In genomic region chr10:18616337-18616736, GRCh38 we compare ENCODE assay signal across 1 cellular context.
TF ChIP-seq lines count a peak whose summit lies in the region.

No MANE protein-coding gene starts in this region.

TF ChIP-seq in SK-N-SH, 30 proteins besides CTCF, POLR2A, EP300 and RAD21 (continued from another document):
- TF ChIP-seq PBX3 (IDR thresholded peaks at IDR 0.05), result no peak
- TF ChIP-seq USF2 (IDR thresholded peaks at IDR 0.05; ENCODE audit: borderline replicate concordance, low read depth, low read length), result no peak
- TF ChIP-seq ZBTB33 (IDR thresholded peaks at IDR 0.05; ENCODE audit: borderline replicate concordance, low read depth), result no peak
- TF ChIP-seq NFIC (IDR thresholded peaks at IDR 0.05; ENCODE audit: borderline replicate concordance), result no peak
- TF ChIP-seq JUND (IDR thresholded peaks at IDR 0.05), result no peak
- no peak for TF ChIP-seq CHD2 (IDR thresholded peaks at IDR 0.05; ENCODE audit: low read length, partially characterized antibody)
- TF ChIP-seq IRF3 (IDR thresholded peaks at IDR 0.05; ENCODE audit: low read depth, low read length), result no peak
- no peak for TF ChIP-seq MAX (IDR thresholded peaks at IDR 0.05; ENCODE audit: low read depth)
- no peak for TF ChIP-seq ELF1 (IDR thresholded peaks at IDR 0.05)
